Comparison of ENCODE assay signal across 1 cellular context in genomic region chr10:101777085-101777856, GRCh38.
A peak's percentile ranks its signal among the peaks of the same experiment; 100 is the strongest.
TF ChIP-seq lines count a peak whose summit lies in the region.

No MANE protein-coding gene starts in this region.

TF ChIP-seq in K562, 482 proteins besides CTCF, POLR2A, EP300 and RAD21:
- no peak for TF ChIP-seq LARP7 (IDR thresholded peaks at IDR 0.05)
- TF ChIP-seq DEAF1 (CRISPR knock-in tag; IDR thresholded peaks at IDR 0.05): no peak
- no peak for TF ChIP-seq POLR3G (IDR thresholded peaks at IDR 0.05; ENCODE audit: extremely low read depth, insufficient read length, insufficient replicate concordance)
- TF ChIP-seq KAT2B (IDR thresholded peaks at IDR 0.05; ENCODE audit: low read depth, low read length): no peak
- no peak for TF ChIP-seq GTF3C2 (IDR thresholded peaks at IDR 0.05; ENCODE audit: borderline replicate concordance, extremely low read depth, insufficient read length)
- TF ChIP-seq ZNF24 (IDR thresholded peaks at IDR 0.05): peak; percentile 46; the same call in 1 of the 2 replicates
- no peak for TF ChIP-seq E2F4 (CRISPR knock-in tag; IDR thresholded peaks at IDR 0.05; ENCODE audit: low read depth)
TF ChIP-seq in K562: peak in this region for 1.
